Comparison of ENCODE assay signal across 18 cellular contexts in genomic region chr7:4138866-4139265, GRCh38.
DNase-seq lines count a peak whose midpoint lies in the region; ATAC-seq, FAIRE-seq and TF ChIP-seq lines count a peak whose summit lies in the region.
"Had no signal": no experiment of that assay in that cellular context is flagged by ENCODE, and none has a peak within 500 bp of the region (broad histone marks: within the 10 kb centered on the region; RNA-seq: fewer than 3 reads in every experiment).

No MANE protein-coding gene starts in this region.

- no peaks in the 10 kb centered on the region for H3K27me3 ChIP-seq in lower lobe of right lung (ENCODE audit: low read depth)
- no peaks in the 10 kb centered on the region for H3K27me3 ChIP-seq in sigmoid colon

- no peak overlapping the region for H3K4me3 ChIP-seq in lower lobe of right lung
- no peak overlapping the region for H3K4me3 ChIP-seq in sigmoid colon
- no peak overlapping the region for H3K4me3 ChIP-seq in mucosa of descending colon
- H3K4me3 ChIP-seq: GM12878 had no signal

- H3K27ac Mint-ChIP-seq in chondrocyte (ENCODE audit: unreplicated experiment): no peak overlapping the region
- H3K27ac Mint-ChIP-seq: B cell had no signal

- DNase-seq in chondrocyte (ENCODE audit: low spot score): peak; percentile 83
- DNase-seq in lower lobe of right lung: peak; percentile 34
- DNase-seq in sigmoid colon: peak; percentile 50
- DNase-seq in RCC 7860 (ENCODE audit: low spot score): no peak
- DNase-seq in mucosa of descending colon: no peak
- DNase-seq: C1 segment of cervical spinal cord; CD4-positive, CD25-positive, alpha-beta regulatory T cell; CD8-positive, alpha-beta memory T cell; COR-L47; DMS 273 treated with DMSO at 0.1 percent for 48 hours; DMS53; DND-41; EL; H9 had no signal

- H3K27ac ChIP-seq in lower lobe of right lung (no peak overlapping the region), sigmoid colon (no peak overlapping the region)

- TF ChIP-seq POLR2A in sigmoid colon (IDR thresholded peaks at IDR 0.05): no peak

- no peaks in the 10 kb centered on the region for H3K4me1 ChIP-seq in lower lobe of right lung
- peaks cover 0 to 14% (median 8%) of the 10 kb centered on the region in 4 donors for H3K4me1 ChIP-seq in sigmoid colon
- H3K4me1 ChIP-seq in mucosa of descending colon (ENCODE audit: low read depth): peaks cover 2% of the 10 kb centered on the region

- no peaks in the 10 kb centered on the region for H3K36me3 Mint-ChIP-seq in chondrocyte (ENCODE audit: low read depth)
- H3K36me3 Mint-ChIP-seq: CD4-positive, CD25-positive, alpha-beta regulatory T cell; CD8-positive, alpha-beta memory T cell had no signal

- H3K36me3 ChIP-seq in lower lobe of right lung: no peaks in the 10 kb centered on the region
- H3K36me3 ChIP-seq in sigmoid colon: no peaks in the 10 kb centered on the region
- H3K36me3 ChIP-seq in mucosa of descending colon (ENCODE audit: low read depth): no peaks in the 10 kb centered on the region

- no peaks in the 10 kb centered on the region for H3K4me1 Mint-ChIP-seq in chondrocyte (ENCODE audit: low read depth)
- H3K4me1 Mint-ChIP-seq: B cell; CD4-positive, CD25-positive, alpha-beta regulatory T cell; CD8-positive, alpha-beta memory T cell had no signal

- H3K4me3 Mint-ChIP-seq in chondrocyte (ENCODE audit: unreplicated experiment): no peak overlapping the region
- H3K4me3 Mint-ChIP-seq: B cell; CD4-positive, CD25-positive, alpha-beta regulatory T cell; CD8-positive, alpha-beta memory T cell; H9 had no signal

- H3K9me3 ChIP-seq in lower lobe of right lung: no peaks in the 10 kb centered on the region
- H3K9me3 ChIP-seq in sigmoid colon: no peaks in the 10 kb centered on the region
- no peaks in the 10 kb centered on the region for H3K9me3 ChIP-seq in mucosa of descending colon

- H3K9me3 Mint-ChIP-seq in chondrocyte (ENCODE audit: low read depth): no peaks in the 10 kb centered on the region
- H3K9me3 Mint-ChIP-seq: CD8-positive, alpha-beta memory T cell; H9 had no signal

- WGBS in sigmoid colon, 2 donors: 90 to 91% methylated on average over 11 of the region's 11 CpGs

- intact Hi-C loops in lower lobe of right lung (cut with DNase I) (no loop called here), sigmoid colon (cut with DNase I) (no loop called here), mucosa of descending colon (cut with DNase I, micrococcal nuclease) (no loop called here)

- TF ChIP-seq CTCF in chondrocyte (IDR thresholded peaks at IDR 0.05) (no peak), lower lobe of right lung (IDR thresholded peaks at IDR 0.05) (no peak), sigmoid colon (IDR thresholded peaks at IDR 0.05) (no peak), mucosa of descending colon (IDR thresholded peaks at IDR 0.05) (no peak)

- no peak for TF ChIP-seq EP300 in sigmoid colon (IDR thresholded peaks at IDR 0.05)

- no peak for ATAC-seq in lower lobe of right lung
- no peak for ATAC-seq in mucosa of descending colon
- ATAC-seq in HG03457 (IDR thresholded peaks at IDR 0.05; ENCODE audit: unreplicated experiment): no peak
- ATAC-seq: GM12878 had no signal

- H3K27me3 Mint-ChIP-seq in chondrocyte (ENCODE audit: low read depth): no peaks in the 10 kb centered on the region
- H3K27me3 Mint-ChIP-seq: CD4-positive, CD25-positive, alpha-beta regulatory T cell had no signal

- FAIRE-seq in RCC 7860 (lab: Jason Lieb, UNC): no peak
- FAIRE-seq: GM12878, H1 had no signal

Comparison
In these comparisons a context has a peak if more than half of its experiments do, and no peak if none do; other contexts are left out.
1. DNase-seq: peak in chondrocyte (single experiment), lower lobe of right lung (single experiment) and sigmoid colon (single experiment); none in RCC 7860 (single experiment) and mucosa of descending colon (0 of 3).